28 cellular contexts compared by ENCODE assay signal in genomic region chr2:225468131-225468530, GRCh38.
A peak's percentile ranks its signal among the peaks of the same experiment; 100 is the strongest.
DNase-seq lines count a peak whose midpoint lies in the region; ATAC-seq, FAIRE-seq and TF ChIP-seq lines count a peak whose summit lies in the region.
"Had no signal": no experiment of that assay in that cellular context is flagged by ENCODE, and none has a peak within 500 bp of the region (broad histone marks: within the 10 kb centered on the region; RNA-seq: fewer than 3 reads in every experiment).

No MANE protein-coding gene starts in this region.

- H3K4me1 Mint-ChIP-seq in astrocyte (ENCODE audit: low read depth, unreplicated experiment) (peaks cover 39% of the 10 kb centered on the region), type B pancreatic cell (ENCODE audit: unreplicated experiment) (peaks cover 22% of the 10 kb centered on the region)
- peaks cover 9 to 24% (median 18%) of the 10 kb centered on the region in 4 donors for H3K4me1 Mint-ChIP-seq in naive thymus-derived CD8-positive, alpha-beta T cell

- TF ChIP-seq CTCF in astrocyte (IDR thresholded peaks at IDR 0.05; ENCODE audit: insufficient read depth, low read depth, low read length) = no peak
- TF ChIP-seq CTCF in type B pancreatic cell (conservative IDR thresholded peaks at IDR 0.05) = no peak
- TF ChIP-seq CTCF in GM13976 (IDR thresholded peaks at IDR 0.05; ENCODE audit: borderline replicate concordance, control extremely low read depth, extremely low read depth, insufficient read depth, missing control alignments) = no peak

- H3K27ac Mint-ChIP-seq in astrocyte (ENCODE audit: unreplicated experiment) = peak overlapping the region; percentile 85
- H3K27ac Mint-ChIP-seq in type B pancreatic cell = peak overlapping the region; percentile 94
- no peak overlapping the region for H3K27ac Mint-ChIP-seq in naive thymus-derived CD8-positive, alpha-beta T cell
- H3K27ac Mint-ChIP-seq: activated naive CD4-positive, alpha-beta T cell treated with anti-CD3 and anti-CD28 coated beads, Interleukin-2, amount 50 U/mL, for 72 hours; CD4-positive, alpha-beta T cell; immature natural killer cell; natural killer cell treated with Interleukin-12 subunit alpha and Interleukin-12 subunit beta and Interleukin-15 and Interleukin-18, amount 100 ng/mL, for 72 hours had no signal

- peak overlapping the region; percentile 60 for H3K27ac ChIP-seq in astrocyte (ENCODE audit: low read depth, low read length)
- H3K27ac ChIP-seq: gastrocnemius medialis, left ventricle myocardium inferior, upper lobe of left lung had no signal

- H3K27me3 ChIP-seq in astrocyte (ENCODE audit: insufficient read depth, low read length) = no peaks in the 10 kb centered on the region
- H3K27me3 ChIP-seq: gastrocnemius medialis, upper lobe of left lung had no signal

- in situ Hi-C loops in GM13976 (cut with MboI; ENCODE audit: low sequenced_read_pairs, unreplicated experiment) = no loop called here

- no peaks in the 10 kb centered on the region for H3K27me3 Mint-ChIP-seq in astrocyte (ENCODE audit: low read depth, unreplicated experiment)
- H3K27me3 Mint-ChIP-seq in type B pancreatic cell = no peaks in the 10 kb centered on the region
- H3K27me3 Mint-ChIP-seq in naive thymus-derived CD8-positive, alpha-beta T cell = peaks cover 0 to 2% (median 0%) of the 10 kb centered on the region in 5 donors
- H3K27me3 Mint-ChIP-seq: CD4-positive, alpha-beta T cell had no signal

- no peaks in the 10 kb centered on the region for H3K36me3 ChIP-seq in astrocyte (ENCODE audit: insufficient read depth, low read length)
- H3K36me3 ChIP-seq: gastrocnemius medialis, left ventricle myocardium inferior, upper lobe of left lung had no signal

- H3K4me3 Mint-ChIP-seq in astrocyte (ENCODE audit: unreplicated experiment) = no peak overlapping the region
- H3K4me3 Mint-ChIP-seq in type B pancreatic cell = no peak overlapping the region
- no peak overlapping the region for H3K4me3 Mint-ChIP-seq in naive thymus-derived CD8-positive, alpha-beta T cell
- H3K4me3 Mint-ChIP-seq: CD4-positive, alpha-beta T cell; immature natural killer cell; natural killer cell treated with Interleukin-12 subunit alpha and Interleukin-12 subunit beta and Interleukin-15 and Interleukin-18, amount 100 ng/mL, for 72 hours had no signal

- no peaks in the 10 kb centered on the region for H3K36me3 Mint-ChIP-seq in astrocyte (ENCODE audit: low read depth, unreplicated experiment)
- H3K36me3 Mint-ChIP-seq in type B pancreatic cell = no peaks in the 10 kb centered on the region
- peaks cover 0 to 14% (median 0%) of the 10 kb centered on the region in 3 donors for H3K36me3 Mint-ChIP-seq in naive thymus-derived CD8-positive, alpha-beta T cell
- H3K36me3 Mint-ChIP-seq: immature natural killer cell; natural killer cell treated with Interleukin-12 subunit alpha and Interleukin-12 subunit beta and Interleukin-15 and Interleukin-18, amount 100 ng/mL, for 72 hours had no signal

- no peak overlapping the region for H3K9ac ChIP-seq in astrocyte (ENCODE audit: low read length)

- H4K20me1 ChIP-seq in astrocyte (ENCODE audit: insufficient read depth, low read length) = no peaks in the 10 kb centered on the region

- no peak for ATAC-seq in naive thymus-derived CD8-positive, alpha-beta T cell
- ATAC-seq: activated naive CD4-positive, alpha-beta T cell treated with anti-CD3 and anti-CD28 coated beads, Interleukin-2, amount 50 U/mL, for 72 hours; gastrocnemius medialis; natural killer cell treated with Interleukin-12 subunit alpha and Interleukin-12 subunit beta and Interleukin-15 and Interleukin-18, amount 100 ng/mL, for 72 hours had no signal

- POLR2A ChIA-PET in naive thymus-derived CD8-positive, alpha-beta T cell (lab: Charles Lee) = no interaction called here

- DNase-seq in HT-29 (ENCODE audit: low spot score) = peak; percentile 10
- DNase-seq in astrocyte (ENCODE audit: low read depth) = peak; percentile 80
- DNase-seq in type B pancreatic cell (ENCODE audit: extremely low spot score, unreplicated experiment) = no peak
- DNase-seq in C1 segment of cervical spinal cord (lab: John Stamatoyannopoulos, UW) = no peak
- DNase-seq in GM13976 (ENCODE audit: low spot score) = no peak
- DNase-seq in naive thymus-derived CD8-positive, alpha-beta T cell = no peak
- DNase-seq: activated CD4-positive, alpha-beta T cell treated with anti-CD3 and anti-CD28 coated beads, Interleukin-2, amount 50 U/mL, for 4 hours; aorta; CD4-positive, alpha-beta T cell; central memory CD4-positive, alpha-beta T cell; dermis blood vessel endothelial cell; gastrocnemius medialis; H7; hypothalamus; immature natural killer cell; KG1; left ventricle myocardium inferior; NCI-H1417 treated with DMSO at 0.1 percent for 48 hours; NCI-H2081; NCI-H2227 treated with DMSO at 0.1 percent for 48 hours; retina; stimulated activated CD4-positive, alpha-beta T cell treated with anti-CD3 and anti-CD28 coated beads, Interleukin-2, amount 100 ng/mL, for 24 hours; upper lobe of left lung had no signal

- H3K9me3 Mint-ChIP-seq in astrocyte (ENCODE audit: unreplicated experiment) (no peaks in the 10 kb centered on the region), type B pancreatic cell (peaks cover 5% of the 10 kb centered on the region)
- H3K9me3 Mint-ChIP-seq in naive thymus-derived CD8-positive, alpha-beta T cell = peaks cover 0 to 8% (median 0%) of the 10 kb centered on the region in 9 donors
- H3K9me3 Mint-ChIP-seq: CD4-positive, alpha-beta T cell had no signal

- H3K4me1 ChIP-seq in astrocyte (ENCODE audit: insufficient read depth, low read length) = no peaks in the 10 kb centered on the region
- H3K4me1 ChIP-seq: gastrocnemius medialis, left ventricle myocardium inferior had no signal

- H2AFZ ChIP-seq in astrocyte (ENCODE audit: low read depth, low read length) = peak overlapping the region; percentile 3

- no peaks in the 10 kb centered on the region for H3K9me3 ChIP-seq in astrocyte (ENCODE audit: insufficient read depth, low read depth, low read length)
- H3K9me3 ChIP-seq: gastrocnemius medialis, left ventricle myocardium inferior, upper lobe of left lung had no signal

- no peak overlapping the region for H3K4me3 ChIP-seq in astrocyte (ENCODE audit: insufficient read depth, low read depth, low read length)
- H3K4me3 ChIP-seq: gastrocnemius medialis, left ventricle myocardium inferior, upper lobe of left lung had no signal

- FAIRE-seq in astrocyte (lab: Jason Lieb, UNC) (no peak), islet of Langerhans (lab: Jason Lieb, UNC) (peak; percentile 17)
- FAIRE-seq: endometrium, RCC 7860 had no signal

- H3K79me2 ChIP-seq in astrocyte (ENCODE audit: insufficient read depth, low read length) = no peaks in the 10 kb centered on the region

- H3K4me2 ChIP-seq in astrocyte (ENCODE audit: low read length) = peak overlapping the region; percentile 10

Comparison
In these comparisons a context has a peak if more than half of its experiments do, and no peak if none do; other contexts are left out.
1. DNase-seq: peak in HT-29 (single experiment) and astrocyte (single experiment); none in type B pancreatic cell (single experiment), C1 segment of cervical spinal cord (0 of 14), GM13976 (single experiment) and naive thymus-derived CD8-positive, alpha-beta T cell (0 of 10).
2. H3K27ac Mint-ChIP-seq: peak in astrocyte (single experiment) and type B pancreatic cell (single experiment); none in naive thymus-derived CD8-positive, alpha-beta T cell (0 of 10).